Comparison of ENCODE assay signal across 15 cellular contexts in the genomic region with DNA sequence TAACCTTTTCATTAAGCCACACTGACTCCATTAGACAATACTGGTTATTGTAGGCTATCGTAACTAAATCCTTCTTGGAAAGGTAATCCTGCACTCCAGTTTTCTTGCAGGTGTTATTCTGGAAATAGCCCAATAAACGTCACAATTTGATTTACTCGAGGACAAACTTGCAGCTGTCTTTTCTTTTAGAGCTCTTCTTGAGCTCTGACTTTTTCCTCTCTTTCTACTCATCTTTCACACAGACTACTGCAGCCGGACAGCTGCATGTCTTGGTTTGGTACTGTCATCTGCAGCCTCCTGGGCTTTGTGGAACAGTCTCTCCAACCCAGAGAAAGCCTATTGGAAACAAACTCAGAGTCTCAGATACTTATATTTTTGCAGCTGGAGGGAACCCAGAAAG. TPM values are rescaled to one million over a fixed set of nuclear protein-coding genes. Genes with fewer than 3 reads are reported as not detected.
DNase-seq lines count a peak whose midpoint lies in the region; ATAC-seq, FAIRE-seq and TF ChIP-seq lines count a peak whose summit lies in the region.
"Had no signal": no experiment of that assay in that cellular context is flagged by ENCODE, and none has a peak within 500 bp of the region (broad histone marks: within the 10 kb centered on the region; RNA-seq: fewer than 3 reads in every experiment).

No MANE protein-coding gene starts in this region.

- WGBS in psoas muscle, 3 donors = 15 to 18% (median 16%) methylated on average over 4 of the region's 4 CpGs

- TF ChIP-seq CTCF in psoas muscle (IDR thresholded peaks at IDR 0.05) = no peak

- H3K36me3 ChIP-seq in psoas muscle (ENCODE audit: insufficient read depth in 1 of 2, low read depth in 1 of 2) = no peaks in the 10 kb centered on the region

- intact Hi-C loops in psoas muscle (cut with DNase I) = no loop called here

- peak; percentile 32 for DNase-seq in NCI-H2107 treated with DMSO at 0.1 percent for 48 hours (lab: John Stamatoyannopoulos, UW; ENCODE audit: unreplicated experiment)
- no peak for DNase-seq in NCI-H2107 (lab: John Stamatoyannopoulos, UW)
- peak; percentile 84 for DNase-seq in NCI-H524 treated with DMSO at 0.1 percent for 48 hours (lab: John Stamatoyannopoulos, UW)
- no peak for DNase-seq in psoas muscle
- DNase-seq in SKM-1 (lab: John Stamatoyannopoulos, UW; ENCODE audit: unreplicated experiment) = no peak
- no peak for DNase-seq in GM19239 (ENCODE audit: insufficient read length, low spot score)
- DNase-seq in COR-L47 (lab: John Stamatoyannopoulos, UW) = no peak
- DNase-seq: NCI-H2081, NCI-H510A, PC-9, T-helper 1 cell had no signal

- no peaks in the 10 kb centered on the region for H3K9me3 ChIP-seq in psoas muscle

- peak; percentile 19 for ATAC-seq in HG02852 (IDR thresholded peaks at IDR 0.05; ENCODE audit: unreplicated experiment)
- ATAC-seq in psoas muscle = peak in 2 of 4 donors; percentile 55 to 62

- no peak for FAIRE-seq in GM19239 (lab: Jason Lieb, UNC)

- no peak overlapping the region for H3K4me3 ChIP-seq in psoas muscle
- H3K4me3 ChIP-seq: GM23248, PC-9 had no signal

- H3K27me3 ChIP-seq in psoas muscle (ENCODE audit: insufficient read depth in 3 of 3, low read length in 2 of 3) = no peaks in the 10 kb centered on the region

- peaks cover 28% of the 10 kb centered on the region for H3K4me1 ChIP-seq in psoas muscle

- peak overlapping the region; percentile 30 for H3K27ac ChIP-seq in psoas muscle
- H3K27ac ChIP-seq: 22Rv1, GM23248, PC-9 had no signal

RNA-seq across cellular contexts. Expression of a gene that starts 23.0 kb away (rescaled TPM):
- total RNA-seq in psoas muscle = not detected
- not detected for polyA plus RNA-seq in psoas muscle
- total RNA-seq: GM23248, PC-9 had no signal
- polyA plus RNA-seq: BJ, GM23248 had no signal

RNA-seq across cellular contexts. Expression of a gene that starts 39.4 kb away (rescaled TPM):
- total RNA-seq in psoas muscle = 1 to 10 TPM; 1.3 to 3.0 (median 2.3) TPM
- polyA plus RNA-seq in psoas muscle = under 1 TPM; 0.51 to 0.95 (median 0.75) TPM

RNA-seq across cellular contexts. Expression of a gene that starts 39.7 kb away (rescaled TPM):
- total RNA-seq in psoas muscle = 10 to 100 TPM in 1 of 4 donors, 1 to 10 TPM in 3; 6.5 to 10.2 (median 9.4) TPM
- polyA plus RNA-seq in psoas muscle = 10 to 100 TPM in 1 of 3 donors, 1 to 10 TPM in 2; 4.8 to 10.5 (median 5.7) TPM

Comparison
In these comparisons a context has a peak if more than half of its experiments do, and no peak if none do; other contexts are left out.
1. DNase-seq: peak in NCI-H2107 treated with DMSO at 0.1 percent for 48 hours (single experiment) and NCI-H524 treated with DMSO at 0.1 percent for 48 hours (single experiment); none in NCI-H2107 (single experiment), psoas muscle (0 of 2), SKM-1 (single experiment), GM19239 (single experiment) and COR-L47 (single experiment).